22 cellular contexts compared by ENCODE assay signal in genomic region chr15:32107477-32108080, GRCh38.
DNase-seq lines count a peak whose midpoint lies in the region; ATAC-seq, FAIRE-seq and TF ChIP-seq lines count a peak whose summit lies in the region.
"Had no signal": no experiment of that assay in that cellular context is flagged by ENCODE, and none has a peak within 500 bp of the region (broad histone marks: within the 10 kb centered on the region; RNA-seq: fewer than 3 reads in every experiment).

No MANE protein-coding gene starts in this region.

- H3K4me1 Mint-ChIP-seq in GM23338 (peaks cover 19% of the 10 kb centered on the region), endodermal cell (peaks cover 4% of the 10 kb centered on the region)
- no peaks in the 10 kb centered on the region for H3K4me1 Mint-ChIP-seq in activated CD8-positive, alpha-beta T cell treated with anti-CD3 and anti-CD28 coated beads for 36 hours (ENCODE audit: low read depth)
- H3K4me1 Mint-ChIP-seq: IgD-negative memory B cell had no signal

- H3K27ac Mint-ChIP-seq in GM23338 (no peak overlapping the region), endodermal cell (no peak overlapping the region)
- H3K27ac Mint-ChIP-seq in activated CD8-positive, alpha-beta T cell treated with anti-CD3 and anti-CD28 coated beads for 36 hours, result no peak overlapping the region
- H3K27ac Mint-ChIP-seq: CD4-positive, CD25-positive, alpha-beta regulatory T cell; IgD-negative memory B cell had no signal

- no peak for FAIRE-seq in GM19239 (lab: Jason Lieb, UNC)
- FAIRE-seq: A204.1, HepG2 had no signal

- no peak overlapping the region for H3K4ac ChIP-seq in mesendoderm (ENCODE audit: low read depth, low read length)

- WGBS in endodermal cell (ENCODE audit: insufficient coverage in 1 of 2, insufficient read length in 1 of 2), 2 experiments, result 92 to 96% methylated on average over 9 to 13 of the region's 13 CpGs
- WGBS in mesendoderm (ENCODE audit: extremely low coverage, insufficient coverage, low lambda C conversion rate), result no CpG with 5 or more reads among the region's 13 CpGs

- no peak overlapping the region for H2BK15ac ChIP-seq in mesendoderm (replicated peaks; ENCODE audit: low read depth)

- H3K9me3 Mint-ChIP-seq in GM23338, result peaks cover 3% of the 10 kb centered on the region; the same call in 1 of the 3 replicates
- no peaks in the 10 kb centered on the region for H3K9me3 Mint-ChIP-seq in endodermal cell
- no peaks in the 10 kb centered on the region for H3K9me3 Mint-ChIP-seq in activated CD8-positive, alpha-beta T cell treated with anti-CD3 and anti-CD28 coated beads for 36 hours

- H2BK120ac ChIP-seq in mesendoderm (ENCODE audit: low read depth, low read length), result no peak overlapping the region

- no peak overlapping the region for H3K23ac ChIP-seq in mesendoderm (ENCODE audit: low read length)

- intact Hi-C loops in activated CD8-positive, alpha-beta T cell treated with anti-CD3 and anti-CD28 coated beads for 36 hours (cut with micrococcal nuclease), result no loop called here

- no peak for TF ChIP-seq CTCF in GM23338 (conservative IDR thresholded peaks at IDR 0.05; ENCODE audit: low read depth in 2 of 2)
- TF ChIP-seq CTCF in endodermal cell (conservative IDR thresholded peaks at IDR 0.05), result no peak
- no peak for TF ChIP-seq CTCF in activated CD8-positive, alpha-beta T cell treated with anti-CD3 and anti-CD28 coated beads for 36 hours (IDR thresholded peaks at IDR 0.05)

- H3K79me1 ChIP-seq in mesendoderm (ENCODE audit: low read length), result no peaks in the 10 kb centered on the region

- H3K27me3 Mint-ChIP-seq in GM23338 (ENCODE audit: insufficient read depth, low read depth, poor library complexity) (peaks cover 5% of the 10 kb centered on the region), endodermal cell (ENCODE audit: insufficient read depth) (peaks cover 8% of the 10 kb centered on the region)
- H3K27me3 Mint-ChIP-seq in activated CD8-positive, alpha-beta T cell treated with anti-CD3 and anti-CD28 coated beads for 36 hours, result peaks cover 3% of the 10 kb centered on the region

- no peaks in the 10 kb centered on the region for H3K36me3 ChIP-seq in GM23338 (ENCODE audit: insufficient read depth)
- no peaks in the 10 kb centered on the region for H3K36me3 ChIP-seq in NT2/D1 (ENCODE audit: insufficient read depth, insufficient read length, low read length)
- no peaks in the 10 kb centered on the region for H3K36me3 ChIP-seq in endodermal cell (ENCODE audit: control insufficient read depth, insufficient read depth, low read length)
- H3K36me3 ChIP-seq in mesendoderm (ENCODE audit: control insufficient read depth, insufficient read depth, low read length), result no peaks in the 10 kb centered on the region

- H3K9me3 ChIP-seq in NT2/D1 (ENCODE audit: insufficient read depth, low read length), result peaks cover 5% of the 10 kb centered on the region; the same call in 1 of the 2 replicates
- no peaks in the 10 kb centered on the region for H3K9me3 ChIP-seq in endodermal cell (ENCODE audit: control insufficient read depth, low read length)
- H3K9me3 ChIP-seq: BE2C had no signal

- H3K27me3 ChIP-seq in GM23338 (ENCODE audit: insufficient read depth) (no peaks in the 10 kb centered on the region), NT2/D1 (ENCODE audit: insufficient read depth, insufficient read length) (no peaks in the 10 kb centered on the region), endodermal cell (ENCODE audit: control insufficient read depth, insufficient read depth, low read length, poor library complexity, severe bottlenecking) (no peaks in the 10 kb centered on the region), mesendoderm (ENCODE audit: insufficient read depth, low read length, poor library complexity) (no peaks in the 10 kb centered on the region)
- H3K27me3 ChIP-seq: BE2C had no signal

- POLR2A ChIA-PET in activated CD8-positive, alpha-beta T cell treated with anti-CD3 and anti-CD28 coated beads for 36 hours (lab: Charles Lee), result no interaction called here

- H2AFZ ChIP-seq in GM23338, result no peak overlapping the region

- H3K27ac ChIP-seq in GM23338 (ENCODE audit: low read depth) (no peak overlapping the region), endodermal cell (ENCODE audit: low read depth, low read length) (no peak overlapping the region), mesendoderm (ENCODE audit: low read depth, low read length) (no peak overlapping the region)

- no peak overlapping the region for H2AK5ac ChIP-seq in mesendoderm (ENCODE audit: low read length)

- H4K8ac ChIP-seq in mesendoderm (ENCODE audit: low read depth, low read length), result no peak overlapping the region

- H3K9ac ChIP-seq in NT2/D1 (ENCODE audit: insufficient read length, low read depth), result no peak overlapping the region
- no peak overlapping the region for H3K9ac ChIP-seq in endodermal cell (ENCODE audit: extremely low read depth, low read length, poor library complexity, severe bottlenecking)
- H3K9ac ChIP-seq in mesendoderm (ENCODE audit: low read length), result no peak overlapping the region

- CTCF ChIA-PET in activated CD8-positive, alpha-beta T cell treated with anti-CD3 and anti-CD28 coated beads for 36 hours (lab: Charles Lee), result no interaction called here

- H3K4me2 ChIP-seq in GM23338 (peak overlapping the region; percentile 55), mesendoderm (ENCODE audit: low read length) (no peak overlapping the region)

- ATAC-seq in GM23338, result peak; percentile 73
- ATAC-seq in activated CD8-positive, alpha-beta T cell treated with anti-CD3 and anti-CD28 coated beads for 36 hours, result no peak
- ATAC-seq: HepG2 had no signal

- H3K79me2 ChIP-seq in GM23338 (replicated peaks; ENCODE audit: insufficient read depth), result no peaks in the 10 kb centered on the region
- H3K79me2 ChIP-seq in mesendoderm (ENCODE audit: control insufficient read depth, insufficient read depth, low read length), result no peaks in the 10 kb centered on the region

- H4K20me1 ChIP-seq in GM23338 (replicated peaks; ENCODE audit: insufficient read depth), result no peaks in the 10 kb centered on the region

- H4K5ac ChIP-seq in mesendoderm (ENCODE audit: low read length), result no peak overlapping the region

- H3K9me2 ChIP-seq in GM23338 (ENCODE audit: insufficient read depth), result no peaks in the 10 kb centered on the region

- no peaks in the 10 kb centered on the region for H3F3A ChIP-seq in GM23338 (replicated peaks; ENCODE audit: low read depth)

- peak; percentile 39 for DNase-seq in GM23338 (ENCODE audit: low spot score)
- DNase-seq in NT2/D1 (ENCODE audit: low read depth, low spot score), result peak; percentile 27
- peak; percentile 49 for DNase-seq in endodermal cell
- peak; percentile 25 for DNase-seq in mesendoderm
- DNase-seq in NCI-H510A treated with DMSO at 0.1 percent for 48 hours (lab: John Stamatoyannopoulos, UW), result no peak
- DNase-seq in activated CD8-positive, alpha-beta T cell treated with anti-CD3 and anti-CD28 coated beads for 36 hours, result no peak
- DNase-seq in GM19239 (ENCODE audit: insufficient read length, low spot score), result no peak
- DNase-seq: ACHN; BE2C; C1 segment of cervical spinal cord; CD4-positive, CD25-positive, alpha-beta regulatory T cell; CD8-positive, alpha-beta memory T cell; COR-L47; DMS 273 treated with DMSO at 0.1 percent for 48 hours; DMS53; DND-41; GDM1; HCEC 1CT; KBM-7 had no signal

- H3K36me3 Mint-ChIP-seq in GM23338 (ENCODE audit: low read depth), result peaks cover 3% of the 10 kb centered on the region; the same call in 2 of the 3 replicates
- no peaks in the 10 kb centered on the region for H3K36me3 Mint-ChIP-seq in endodermal cell (ENCODE audit: low read depth)
- H3K36me3 Mint-ChIP-seq in activated CD8-positive, alpha-beta T cell treated with anti-CD3 and anti-CD28 coated beads for 36 hours (ENCODE audit: low read depth), result no peaks in the 10 kb centered on the region
- H3K36me3 Mint-ChIP-seq: CD4-positive, CD25-positive, alpha-beta regulatory T cell; CD8-positive, alpha-beta memory T cell; IgD-negative memory B cell had no signal

- no peak overlapping the region for H3K18ac ChIP-seq in mesendoderm (ENCODE audit: low read length)

- H3K56ac ChIP-seq in mesendoderm (ENCODE audit: low read length), result no peak overlapping the region

- H3K4me3 Mint-ChIP-seq in GM23338 (no peak overlapping the region), endodermal cell (no peak overlapping the region)
- no peak overlapping the region for H3K4me3 Mint-ChIP-seq in activated CD8-positive, alpha-beta T cell treated with anti-CD3 and anti-CD28 coated beads for 36 hours
- H3K4me3 Mint-ChIP-seq: CD4-positive, CD25-positive, alpha-beta regulatory T cell had no signal

- H2BK5ac ChIP-seq in mesendoderm (ENCODE audit: low read length), result no peak overlapping the region

- H3K4me3 ChIP-seq in GM23338 (no peak overlapping the region), NT2/D1 (ENCODE audit: insufficient read length, low read depth) (no peak overlapping the region), endodermal cell (ENCODE audit: low read length) (no peak overlapping the region), mesendoderm (ENCODE audit: low read length) (no peak overlapping the region)

- H3K4me1 ChIP-seq in GM23338 (ENCODE audit: insufficient read depth) (peaks cover 9% of the 10 kb centered on the region), NT2/D1 (ENCODE audit: insufficient read depth, insufficient read length) (peaks cover 6% of the 10 kb centered on the region), endodermal cell (ENCODE audit: control insufficient read depth, insufficient read depth, low read length) (peaks cover 5% of the 10 kb centered on the region), mesendoderm (ENCODE audit: control insufficient read depth, low read depth, low read length) (no peaks in the 10 kb centered on the region)

TF ChIP-seq in GM23338, 12 proteins besides CTCF, POLR2A, EP300 and RAD21:
- TF ChIP-seq EZH2phosphoT487 (IDR thresholded peaks at IDR 0.05; ENCODE audit: unreplicated experiment) (no peak), JUNB (IDR thresholded peaks at IDR 0.05; ENCODE audit: unreplicated experiment) (no peak)

Comparison
In these comparisons a context has a peak if more than half of its experiments do, and no peak if none do; other contexts are left out.
1. DNase-seq: peak in GM23338 (single experiment), NT2/D1 (single experiment), endodermal cell (single experiment) and mesendoderm (single experiment); none in NCI-H510A treated with DMSO at 0.1 percent for 48 hours (single experiment), activated CD8-positive, alpha-beta T cell treated with anti-CD3 and anti-CD28 coated beads for 36 hours (single experiment) and GM19239 (single experiment).